Comparison of ENCODE assay signal across 1 cellular context in genomic region chr16:1542166-1542500, GRCh38.
TF ChIP-seq lines count a peak whose summit lies in the region.

No MANE protein-coding gene starts in this region.

TF ChIP-seq in IMR-90, 13 proteins besides CTCF, POLR2A, EP300 and RAD21:
- TF ChIP-seq MXI1 (IDR thresholded peaks at IDR 0.05; ENCODE audit: borderline replicate concordance, low read depth, low read length) (no peak), CEBPB (IDR thresholded peaks at IDR 0.05; ENCODE audit: low read depth, low read length) (no peak), ELK1 (IDR thresholded peaks at IDR 0.05; ENCODE audit: borderline replicate concordance, low read depth, low read length) (no peak), FOS (IDR thresholded peaks at IDR 0.05; ENCODE audit: low read depth, low read length) (no peak), MAFK (IDR thresholded peaks at IDR 0.05; ENCODE audit: low read depth, low read length) (no peak), NFE2L2 (IDR thresholded peaks at IDR 0.05; ENCODE audit: low read depth, low read length) (no peak), RCOR1 (IDR thresholded peaks at IDR 0.05; ENCODE audit: insufficient replicate concordance, low read length) (no peak), CHD1 (IDR thresholded peaks at IDR 0.05; ENCODE audit: low read depth, low read length) (no peak), MAZ (IDR thresholded peaks at IDR 0.05; ENCODE audit: borderline replicate concordance, low read depth, low read length) (no peak), RFX5 (IDR thresholded peaks at IDR 0.05; ENCODE audit: low read depth, low read length) (no peak), SMC3 (IDR thresholded peaks at IDR 0.05; ENCODE audit: low read depth, low read length) (no peak), BHLHE40 (IDR thresholded peaks at IDR 0.05; ENCODE audit: low read depth, low read length) (no peak)
- TF ChIP-seq, protein P1, sequence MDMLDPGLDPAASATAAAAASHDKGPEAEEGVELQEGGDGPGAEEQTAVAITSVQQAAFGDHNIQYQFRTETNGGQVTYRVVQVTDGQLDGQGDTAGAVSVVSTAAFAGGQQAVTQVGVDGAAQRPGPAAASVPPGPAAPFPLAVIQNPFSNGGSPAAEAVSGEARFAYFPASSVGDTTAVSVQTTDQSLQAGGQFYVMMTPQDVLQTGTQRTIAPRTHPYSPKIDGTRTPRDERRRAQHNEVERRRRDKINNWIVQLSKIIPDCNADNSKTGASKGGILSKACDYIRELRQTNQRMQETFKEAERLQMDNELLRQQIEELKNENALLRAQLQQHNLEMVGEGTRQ (IDR thresholded peaks at IDR 0.05; ENCODE audit: low read depth, low read length), result no peak
